ENCODE assay signal across 9 cellular contexts in the genomic region with DNA sequence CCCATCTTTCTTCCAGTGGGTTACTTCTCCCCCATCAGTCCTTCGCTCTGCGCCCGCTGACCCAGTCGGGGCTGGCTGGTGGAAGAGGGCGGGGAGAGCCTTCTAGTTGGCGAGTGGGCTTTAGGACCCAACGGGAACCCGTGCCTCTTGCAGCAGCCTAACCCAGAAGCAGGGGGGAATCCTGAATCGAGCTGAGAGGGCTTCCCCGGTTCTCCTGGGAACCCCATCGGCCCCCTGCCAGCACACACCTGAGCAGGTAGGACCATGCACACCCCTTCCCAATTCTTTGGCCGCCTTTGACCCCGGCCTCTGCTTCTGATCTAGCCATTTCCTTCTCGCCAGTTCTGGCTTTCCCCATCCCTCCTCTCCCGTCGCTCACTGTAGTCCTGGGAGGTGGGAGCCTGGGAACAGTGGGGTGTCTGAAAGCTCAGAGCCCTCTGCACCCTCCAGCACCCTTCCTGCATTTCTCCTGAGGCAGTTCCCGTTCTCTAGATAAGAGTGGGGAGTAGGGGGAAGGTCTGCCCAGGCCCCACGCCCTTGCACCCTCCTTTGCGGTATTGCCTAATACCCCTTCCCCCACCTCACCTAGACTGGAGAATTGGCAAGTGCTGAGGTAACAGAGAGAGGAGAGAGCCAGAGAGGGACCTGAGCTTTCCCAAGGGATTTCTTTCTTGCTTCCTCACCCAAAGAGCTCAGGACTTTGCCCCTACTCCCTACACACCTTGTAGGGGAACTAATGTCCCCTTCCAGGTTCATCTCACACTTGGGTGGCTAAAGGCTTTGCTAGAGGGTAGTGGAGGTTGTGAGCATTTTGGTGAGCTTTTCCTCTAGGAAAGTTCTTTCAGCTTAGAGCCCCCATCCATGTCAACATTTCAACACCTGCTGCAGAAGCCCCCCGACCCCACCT. TPM values are rescaled to one million over a fixed set of nuclear protein-coding genes. Genes with fewer than 3 reads are reported as not detected.
DNase-seq lines count a peak whose midpoint lies in the region; ATAC-seq, FAIRE-seq and TF ChIP-seq lines count a peak whose summit lies in the region.
"Had no signal": no experiment of that assay in that cellular context is flagged by ENCODE, and none has a peak within 500 bp of the region (broad histone marks: within the 10 kb centered on the region; RNA-seq: fewer than 3 reads in every experiment).

Gene RARA, plus strand, starts transcription at position 150 of the 907 bp plus-strand sequence. CDS start 22,039 bp downstream, outside the sequence.

- 30% methylated on average over 20 of the region's 20 CpGs for WGBS in A549 (ENCODE audit: missing lambda C conversion rate)

- no peak for FAIRE-seq in A549 (lab: Jason Lieb, UNC)
- FAIRE-seq: frontal cortex had no signal

- no peak for TF ChIP-seq POLR2A in A549 (IDR thresholded peaks at IDR 0.05; ENCODE audit: low read length)
- no peak for TF ChIP-seq POLR2A in uterus (IDR thresholded peaks at IDR 0.05)

- ATAC-seq in A549, result peak; percentile 68 to 74
- peak; percentile 79 for ATAC-seq in GM23338
- ATAC-seq in HG02798 (IDR thresholded peaks at IDR 0.05; ENCODE audit: poor library complexity, unreplicated experiment), result no peak
- ATAC-seq in GM19463 (IDR thresholded peaks at IDR 0.05; ENCODE audit: unreplicated experiment), result no peak

- H3K4me3 Mint-ChIP-seq in GM23338, result no peak within 1 kb of the TSS

- H3K27ac ChIP-seq in A549 (peak within 1 kb of the TSS; percentile 95 to 97), GM23338 (ENCODE audit: low read depth) (no peak within 1 kb of the TSS), muscle layer of duodenum (ENCODE audit: low read length) (peak within 1 kb of the TSS; percentile 64), uterus (peak within 1 kb of the TSS; percentile 60 to 68)

- H3K36me3 Mint-ChIP-seq in GM23338 (ENCODE audit: low read depth), result peaks cover 3% of the 10 kb centered on the region; the same call in 2 of the 3 replicates

- H3K27me3 Mint-ChIP-seq in GM23338 (ENCODE audit: insufficient read depth, low read depth, poor library complexity), result peaks cover 15% of the 10 kb centered on the region

- peak within 1 kb of the TSS; percentile 99 for H3K4me2 ChIP-seq in A549
- peak within 1 kb of the TSS; percentile 91 for H3K4me2 ChIP-seq in GM23338

- intact Hi-C loops in uterus (cut with DNase I; ENCODE audit: low total_unique reads), result no loop called here

- H3F3A ChIP-seq in GM23338 (replicated peaks; ENCODE audit: low read depth), result peaks cover 25% of the 10 kb centered on the region; the same call in 1 of the 2 replicates

- POLR2A ChIA-PET in A549 (lab: Yijun Ruan, JAX), result interaction anchor here (0.6 to 1.8 kb wide), 3 partner anchors 8 to 143 kb away, joined by 4 to 7 read pairs (median 6); no protein-coding TSS in a partner anchor

- H3K9me3 ChIP-seq in A549 (no peaks in the 10 kb centered on the region), muscle layer of duodenum (ENCODE audit: control insufficient read depth in 1 of 2, low read length in 2 of 2) (no peaks in the 10 kb centered on the region), uterus (no peaks in the 10 kb centered on the region)

- peak within 1 kb of the TSS; percentile 50 for H3K4me3 ChIP-seq in A549
- H3K4me3 ChIP-seq in GM23338, result peak within 1 kb of the TSS; percentile 92
- H3K4me3 ChIP-seq in epithelial cell of proximal tubule (ENCODE audit: low read depth, low read length), result peak within 1 kb of the TSS; percentile 60
- H3K4me3 ChIP-seq in muscle layer of duodenum (ENCODE audit: low read depth in 1 of 2, low read length in 2 of 2), result peak within 1 kb of the TSS; percentile 76 to 81
- H3K4me3 ChIP-seq in uterus, result peak within 1 kb of the TSS; percentile 37 to 47

- no peaks in the 10 kb centered on the region for H3K79me2 ChIP-seq in GM23338 (replicated peaks; ENCODE audit: insufficient read depth)

- TF ChIP-seq EP300 in A549 (IDR thresholded peaks at IDR 0.05), result no peak

- H3K4me1 Mint-ChIP-seq in GM23338, result peaks cover 45% of the 10 kb centered on the region

- H3K27me3 ChIP-seq in GM23338 (ENCODE audit: insufficient read depth) (peaks cover 10% of the 10 kb centered on the region; the same call in 1 of the 2 replicates), muscle layer of duodenum (ENCODE audit: low read depth, low read length) (no peaks in the 10 kb centered on the region), uterus (no peaks in the 10 kb centered on the region)

- H3K27ac Mint-ChIP-seq in GM23338, result no peak within 1 kb of the TSS; the same call in 1 of the 2 replicates

- H3K9me3 Mint-ChIP-seq in GM23338, result no peaks in the 10 kb centered on the region

- TF ChIP-seq CTCF in A549 (IDR thresholded peaks at IDR 0.05) (no peak), GM23338 (conservative IDR thresholded peaks at IDR 0.05; ENCODE audit: low read depth in 2 of 2) (no peak), epithelial cell of proximal tubule (conservative IDR thresholded peaks at IDR 0.05; ENCODE audit: low read depth, low read length) (no peak), uterus (IDR thresholded peaks at IDR 0.05) (no peak)

- H3K36me3 ChIP-seq in GM23338 (ENCODE audit: insufficient read depth) (no peaks in the 10 kb centered on the region), muscle layer of duodenum (ENCODE audit: control insufficient read depth in 1 of 2, insufficient read depth in 2 of 2, low read length in 2 of 2) (no peaks in the 10 kb centered on the region), uterus (no peaks in the 10 kb centered on the region)

- no peaks in the 10 kb centered on the region for H3K9me2 ChIP-seq in GM23338 (ENCODE audit: insufficient read depth)

- H3K4me1 ChIP-seq in A549 (peaks cover 82% of the 10 kb centered on the region), GM23338 (ENCODE audit: insufficient read depth) (peaks cover 49% of the 10 kb centered on the region), muscle layer of duodenum (ENCODE audit: control insufficient read depth in 1 of 2, insufficient read depth in 2 of 2, low read length in 2 of 2) (peaks cover 65 to 76% of the 10 kb centered on the region in 2 donors), uterus (peaks cover 0 to 19% of the 10 kb centered on the region in 2 donors)

- CTCF ChIA-PET in A549 (lab: Yijun Ruan, JAX), result interaction anchor here (0.7 to 50.4 kb wide), 9 partner anchors 7 to 1358 kb away, joined by 3 to 2395 read pairs (median 4); partner anchors contain the start of genes CDC6, GJD3 and RARA

- H4K20me1 ChIP-seq in GM23338 (replicated peaks; ENCODE audit: insufficient read depth), result peaks cover 12% of the 10 kb centered on the region; the same call in 1 of the 2 replicates

- DNase-seq in A549 (ENCODE audit: low read depth in 1 of 2, low spot score in 1 of 2) (peak; percentile 63 to 77), GM23338 (ENCODE audit: low spot score) (peak; percentile 95), SW480 (ENCODE audit: low spot score) (peak; percentile 55), epithelial cell of proximal tubule (ENCODE audit: low read depth) (no peak), uterus (peak; percentile 57 to 58)

- no peak; a peak in 1 of 5 replicates for TF ChIP-seq RAD21 in A549 (conservative IDR thresholded peaks at IDR 0.05 in 1 of 2, IDR thresholded peaks at IDR 0.05 in 1 of 2)

- peak within 1 kb of the TSS; percentile 86 for H2AFZ ChIP-seq in GM23338

TF ChIP-seq in A549, 52 proteins besides CTCF, POLR2A, EP300 and RAD21 (continues in another document):
- peak; percentile 81 to 95 for TF ChIP-seq CEBPB (IDR thresholded peaks at IDR 0.05)
- TF ChIP-seq HMGXB4 (CRISPR knock-in tag; IDR thresholded peaks at IDR 0.05; ENCODE audit: borderline replicate concordance), result no peak
- 0 out of 3 replicates have a peak, but pooled peaks have one; percentile 12 for TF ChIP-seq SMC3 (IDR thresholded peaks at IDR 0.05)
- no peak for TF ChIP-seq MYC (IDR thresholded peaks at IDR 0.05; ENCODE audit: borderline replicate concordance, low read length)

TF ChIP-seq in GM23338, 12 proteins besides CTCF, POLR2A, EP300 and RAD21:
- no peak for TF ChIP-seq ETS1 (IDR thresholded peaks at IDR 0.05)
- TF ChIP-seq POLR2AphosphoS5 (IDR thresholded peaks at IDR 0.05; ENCODE audit: low read depth), result peak; percentile 65

RNA-seq across cellular contexts. Expression of gene RARA, which starts in this region (rescaled TPM):
- polyA plus RNA-seq in A549 (2011; rRNA removed), result 8.6 and 9.9 TPM in 2 replicates
- polyA plus RNA-seq in A549 (2012; cell fraction: cytosol; rRNA removed), result 6.5 and 11.0 TPM in 2 replicates
- polyA plus RNA-seq in A549 (2012; cell fraction: nucleus; rRNA removed), result 17.6 and 21.1 TPM in 2 replicates
- 17.2 to 18.5 TPM (median 17.9 TPM) in 3 replicates for polyA plus RNA-seq in A549 (2017; fragmentation: RNase III; extraction: RNeasy Plus Mini Kit Qiagen cat#74134 plus additional on column Dnase treatment)
- polyA minus RNA-seq in A549 (2011; rRNA and poly(A)+ RNA removed), result 11.6 and 12.9 TPM in 2 replicates
- 15.9 and 17.8 TPM in 2 replicates for total RNA-seq in GM23338 (2014; rRNA removed; shearing (Covaris generic))
- polyA plus RNA-seq in GM23338 (2016; fragmentation: Nextera tagmentation; extraction: Ambion mirVana), result 7.4 and 8.7 TPM in 2 replicates
- total RNA-seq in epithelial cell of proximal tubule, result 19.5 and 21.9 TPM in 2 replicates
- total RNA-seq in uterus, result 10 to 100 TPM; 18.9 to 80.5 (median 46.3) TPM

Comparison
In these comparisons a context has a peak if more than half of its experiments do, and no peak if none do; other contexts are left out.
1. ATAC-seq: peak in A549 (2 of 2) and GM23338 (single experiment); none in HG02798 (single experiment) and GM19463 (single experiment).
2. H3K4me3 ChIP-seq: peak in every context shown above with its lines; median percentile 92 in GM23338; 78 in muscle layer of duodenum; 60 in epithelial cell of proximal tubule; 50 in A549; 42 in uterus.